ENCODE assay signal across 28 cellular contexts in the genomic region with DNA sequence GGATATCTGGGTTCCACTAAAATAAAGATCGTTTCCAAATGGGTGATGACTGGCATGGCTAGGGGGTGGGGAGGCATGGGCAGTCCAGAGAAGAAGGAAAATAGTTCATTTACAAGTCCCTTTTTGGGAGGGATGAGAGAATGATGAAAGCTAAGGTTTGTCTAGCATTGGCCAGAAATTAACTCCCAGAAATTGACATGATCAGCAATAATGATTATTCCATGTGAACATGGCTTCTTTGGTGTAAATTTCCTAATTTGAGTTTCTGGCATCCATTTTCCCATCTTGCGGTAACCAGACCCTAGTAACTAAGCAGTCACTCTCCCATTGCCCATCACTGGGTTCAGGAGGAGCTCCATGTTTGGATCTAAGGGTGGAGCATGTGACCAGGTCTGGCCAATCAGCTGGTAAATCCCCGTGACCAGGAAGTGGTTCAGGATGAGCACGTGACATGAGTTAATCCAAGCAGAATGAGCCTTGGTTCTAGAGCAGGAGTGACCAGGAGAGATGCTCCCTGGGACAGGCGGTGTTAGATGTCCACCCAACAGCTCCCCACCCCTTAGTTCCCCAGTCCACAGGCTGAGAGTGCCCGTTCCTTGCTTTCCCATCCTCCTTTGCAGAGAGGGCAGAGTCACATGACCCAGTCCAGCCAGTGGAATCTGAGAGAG.
DNase-seq lines count a peak whose midpoint lies in the region; ATAC-seq, FAIRE-seq and TF ChIP-seq lines count a peak whose summit lies in the region.
"Had no signal": no experiment of that assay in that cellular context is flagged by ENCODE, and none has a peak within 500 bp of the region (broad histone marks: within the 10 kb centered on the region; RNA-seq: fewer than 3 reads in every experiment).

No MANE protein-coding gene starts in this region.

- H3K9me2 ChIP-seq in OCI-LY7 (ENCODE audit: insufficient read depth, low read length), result no peaks in the 10 kb centered on the region

- TF ChIP-seq CTCF in A549 (IDR thresholded peaks at IDR 0.05), result no peak
- no peak for TF ChIP-seq CTCF in OCI-LY7 (conservative IDR thresholded peaks at IDR 0.05; ENCODE audit: low read length)
- no peak for TF ChIP-seq CTCF in endodermal cell (conservative IDR thresholded peaks at IDR 0.05)
- no peak for TF ChIP-seq CTCF in CD14-positive monocyte (IDR thresholded peaks at IDR 0.05)

- H3K27ac ChIP-seq in A549 (no peak overlapping the region), OCI-LY7 (ENCODE audit: low read depth, low read length, poor library complexity, severe bottlenecking) (no peak overlapping the region), endodermal cell (ENCODE audit: low read depth, low read length) (no peak overlapping the region)
- H3K27ac ChIP-seq: BLaER1 treated with 17β-estradiol and CSF1 and Interleukin-3, amounts not matched to agents 10 nM and 100 nM had no signal

- DNase-seq in A549 (ENCODE audit: low read depth in 1 of 2, low spot score in 1 of 2) (peak in 1 of 2 experiments; percentile 29), HTR-8/SVneo (ENCODE audit: insufficient read length, low spot score) (no peak), OCI-LY7 (ENCODE audit: low spot score) (no peak), endodermal cell (peak; percentile 31), CD14-positive monocyte (ENCODE audit: low spot score) (no peak), NCI-H1417 (lab: John Stamatoyannopoulos, UW) (no peak), DMS 273 treated with DMSO at 0.1 percent for 48 hours (lab: John Stamatoyannopoulos, UW) (no peak)
- DNase-seq: AML-193; CD4-positive, alpha-beta memory T cell; COR-L47; DMS79; GF-D8; H7; Karpas-422; NCI-H1105; NCI-H146; NCI-H1930; NCI-H2107; NCI-H446 treated with DMSO at 0.1 percent for 48 hours; NCI-H526; NK-92 treated with Interleukin-12 subunit alpha and Interleukin-12 subunit beta, amount 100 ng/mL, for 24 hours; RPMI8226; SHP77; T-helper 1 cell had no signal

- H3K4me1 ChIP-seq in A549, result no peaks in the 10 kb centered on the region
- no peaks in the 10 kb centered on the region for H3K4me1 ChIP-seq in OCI-LY7 (ENCODE audit: insufficient read depth, low read length, poor library complexity, severe bottlenecking)
- peaks cover 5% of the 10 kb centered on the region for H3K4me1 ChIP-seq in endodermal cell (ENCODE audit: control insufficient read depth, insufficient read depth, low read length)
- H3K4me1 ChIP-seq: BLaER1 treated with 17β-estradiol and CSF1 and Interleukin-3, amounts not matched to agents 10 nM and 100 nM had no signal

- H3K27me3 Mint-ChIP-seq in endodermal cell (ENCODE audit: insufficient read depth), result peaks cover 5% of the 10 kb centered on the region
- peaks cover 5 to 19% (median 10%) of the 10 kb centered on the region in 3 donors for H3K27me3 Mint-ChIP-seq in CD14-positive monocyte (ENCODE audit: low read depth in 3 of 3)

- H3K4me1 Mint-ChIP-seq in endodermal cell (peaks cover 15% of the 10 kb centered on the region), CD14-positive monocyte (no peaks in the 10 kb centered on the region)
- H3K4me1 Mint-ChIP-seq: CD4-positive, alpha-beta memory T cell; IgD-negative memory B cell had no signal

- ATAC-seq in A549, result no peak

- TF ChIP-seq POLR2A in A549 (IDR thresholded peaks at IDR 0.05; ENCODE audit: low read length), result no peak

- POLR2A ChIA-PET in A549 (lab: Yijun Ruan, JAX) (no interaction called here), OCI-LY7 (lab: Charles Lee) (no interaction called here)

- no peak for TF ChIP-seq EP300 in A549 (IDR thresholded peaks at IDR 0.05)

- H3K36me3 Mint-ChIP-seq in endodermal cell (ENCODE audit: low read depth), result no peaks in the 10 kb centered on the region
- H3K36me3 Mint-ChIP-seq in CD14-positive monocyte, result no peaks in the 10 kb centered on the region
- H3K36me3 Mint-ChIP-seq: CD4-positive, alpha-beta memory T cell; IgD-negative memory B cell had no signal

- 55% methylated on average over 5 of the region's 6 CpGs for WGBS in A549 (ENCODE audit: missing lambda C conversion rate)
- WGBS in endodermal cell (ENCODE audit: insufficient coverage in 1 of 2, insufficient read length in 1 of 2), 2 experiments, result 91 to 94% methylated on average over 4 to 6 of the region's 6 CpGs

- no peak overlapping the region for H3K27ac Mint-ChIP-seq in endodermal cell
- H3K27ac Mint-ChIP-seq in CD14-positive monocyte, result no peak overlapping the region
- H3K27ac Mint-ChIP-seq: CD4-positive, alpha-beta memory T cell; IgD-negative memory B cell had no signal

- no peaks in the 10 kb centered on the region for H4K20me1 ChIP-seq in OCI-LY7 (ENCODE audit: insufficient read depth, low read length)
- H4K20me1 ChIP-seq: BLaER1 treated with 17β-estradiol and CSF1 and Interleukin-3, amounts not matched to agents 10 nM and 100 nM had no signal

- peak overlapping the region; percentile 24; the same call in 1 of the 2 replicates for H2AFZ ChIP-seq in OCI-LY7 (ENCODE audit: low read length)

- BruUV-seq in OCI-LY7 (replicated peaks; lab: Mats Ljungman, UMichigan), result no TSS peak

- H3K9ac ChIP-seq in endodermal cell (ENCODE audit: extremely low read depth, low read length, poor library complexity, severe bottlenecking), result no peak overlapping the region
- H3K9ac ChIP-seq: BLaER1 treated with 17β-estradiol and CSF1 and Interleukin-3, amounts not matched to agents 10 nM and 100 nM had no signal

- no peaks in the 10 kb centered on the region for H3K9me3 Mint-ChIP-seq in endodermal cell
- peaks cover 0 to 5% (median 3%) of the 10 kb centered on the region in 7 donors for H3K9me3 Mint-ChIP-seq in CD14-positive monocyte
- H3K9me3 Mint-ChIP-seq: CD4-positive, alpha-beta memory T cell; IgD-negative memory B cell had no signal

- no peak for TF ChIP-seq RAD21 in A549 (conservative IDR thresholded peaks at IDR 0.05 in 1 of 2, IDR thresholded peaks at IDR 0.05 in 1 of 2)

- H3K4me3 Mint-ChIP-seq in endodermal cell (no peak overlapping the region), CD14-positive monocyte (no peak overlapping the region)
- H3K4me3 Mint-ChIP-seq: CD4-positive, alpha-beta memory T cell; IgD-negative memory B cell had no signal

- H3K36me3 ChIP-seq in OCI-LY7 (ENCODE audit: insufficient read depth, low read length) (no peaks in the 10 kb centered on the region), endodermal cell (ENCODE audit: control insufficient read depth, insufficient read depth, low read length) (no peaks in the 10 kb centered on the region)
- H3K36me3 ChIP-seq: BLaER1 treated with 17β-estradiol and CSF1 and Interleukin-3, amounts not matched to agents 10 nM and 100 nM had no signal

- H3K4me2 ChIP-seq in A549 (no peak overlapping the region; the same call in 2 of the 3 replicates), OCI-LY7 (ENCODE audit: low read length) (no peak overlapping the region)
- H3K4me2 ChIP-seq: BLaER1 treated with 17β-estradiol and CSF1 and Interleukin-3, amounts not matched to agents 10 nM and 100 nM had no signal

- no peak for FAIRE-seq in A549 (lab: Jason Lieb, UNC)
- peak; percentile 60 for FAIRE-seq in HTR-8/SVneo (lab: Jason Lieb, UNC)
- FAIRE-seq: A204.1, GM19239 had no signal

- intact Hi-C loops in OCI-LY7 (cut with micrococcal nuclease; ENCODE audit: unreplicated experiment), result no loop called here
- intact Hi-C loops in CD14-positive monocyte (cut with micrococcal nuclease), result no loop called here

- H3K9me3 ChIP-seq in A549 (no peaks in the 10 kb centered on the region; the same call in 2 of the 3 replicates), OCI-LY7 (ENCODE audit: low read length) (no peaks in the 10 kb centered on the region), endodermal cell (ENCODE audit: control insufficient read depth, low read length) (no peaks in the 10 kb centered on the region)
- H3K9me3 ChIP-seq: BLaER1 treated with 17β-estradiol and CSF1 and Interleukin-3, amounts not matched to agents 10 nM and 100 nM had no signal

- H3K4me3 ChIP-seq in A549 (no peak overlapping the region), OCI-LY7 (ENCODE audit: low read depth, low read length, poor library complexity, severe bottlenecking) (no peak overlapping the region), endodermal cell (ENCODE audit: low read length) (no peak overlapping the region)
- H3K4me3 ChIP-seq: BLaER1 treated with 17β-estradiol and CSF1 and Interleukin-3, amounts not matched to agents 10 nM and 100 nM had no signal

- CTCF ChIA-PET in A549 (lab: Yijun Ruan, JAX), result interaction anchor here (1.2 to 3.8 kb wide), 2 partner anchors 306 to 637 kb away, joined by 4 to 11 read pairs; no protein-coding TSS in a partner anchor
- CTCF ChIA-PET in OCI-LY7 (lab: Charles Lee; ENCODE audit: unreplicated experiment), result no interaction called here

- H3K79me2 ChIP-seq in OCI-LY7 (ENCODE audit: insufficient read depth, low read depth, low read length), result no peaks in the 10 kb centered on the region

- no peaks in the 10 kb centered on the region for H3K27me3 ChIP-seq in endodermal cell (ENCODE audit: control insufficient read depth, insufficient read depth, low read length, poor library complexity, severe bottlenecking)
- H3K27me3 ChIP-seq: BLaER1 treated with 17β-estradiol and CSF1 and Interleukin-3, amounts not matched to agents 10 nM and 100 nM had no signal

TF ChIP-seq in A549, 52 proteins besides CTCF, POLR2A, EP300 and RAD21:
- TF ChIP-seq HES2 (IDR thresholded peaks at IDR 0.05), result no peak
- TF ChIP-seq RNF2 (IDR thresholded peaks at IDR 0.05; ENCODE audit: borderline replicate concordance, low read depth), result no peak
- TF ChIP-seq, protein P1, sequence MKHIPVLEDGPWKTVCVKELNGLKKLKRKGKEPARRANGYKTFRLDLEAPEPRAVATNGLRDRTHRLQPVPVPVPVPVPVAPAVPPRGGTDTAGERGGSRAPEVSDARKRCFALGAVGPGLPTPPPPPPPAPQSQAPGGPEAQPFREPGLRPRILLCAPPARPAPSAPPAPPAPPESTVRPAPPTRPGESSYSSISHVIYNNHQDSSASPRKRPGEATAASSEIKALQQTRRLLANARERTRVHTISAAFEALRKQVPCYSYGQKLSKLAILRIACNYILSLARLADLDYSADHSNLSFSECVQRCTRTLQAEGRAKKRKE (CRISPR knock-in tag; IDR thresholded peaks at IDR 0.05; ENCODE audit: low read depth), result no peak
- TF ChIP-seq MAFK (IDR thresholded peaks at IDR 0.05; ENCODE audit: partially characterized antibody), result peak; percentile 67
- TF ChIP-seq, protein P2, sequence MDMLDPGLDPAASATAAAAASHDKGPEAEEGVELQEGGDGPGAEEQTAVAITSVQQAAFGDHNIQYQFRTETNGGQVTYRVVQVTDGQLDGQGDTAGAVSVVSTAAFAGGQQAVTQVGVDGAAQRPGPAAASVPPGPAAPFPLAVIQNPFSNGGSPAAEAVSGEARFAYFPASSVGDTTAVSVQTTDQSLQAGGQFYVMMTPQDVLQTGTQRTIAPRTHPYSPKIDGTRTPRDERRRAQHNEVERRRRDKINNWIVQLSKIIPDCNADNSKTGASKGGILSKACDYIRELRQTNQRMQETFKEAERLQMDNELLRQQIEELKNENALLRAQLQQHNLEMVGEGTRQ (IDR thresholded peaks at IDR 0.05), result peak; percentile 77
